In the genomic region with DNA sequence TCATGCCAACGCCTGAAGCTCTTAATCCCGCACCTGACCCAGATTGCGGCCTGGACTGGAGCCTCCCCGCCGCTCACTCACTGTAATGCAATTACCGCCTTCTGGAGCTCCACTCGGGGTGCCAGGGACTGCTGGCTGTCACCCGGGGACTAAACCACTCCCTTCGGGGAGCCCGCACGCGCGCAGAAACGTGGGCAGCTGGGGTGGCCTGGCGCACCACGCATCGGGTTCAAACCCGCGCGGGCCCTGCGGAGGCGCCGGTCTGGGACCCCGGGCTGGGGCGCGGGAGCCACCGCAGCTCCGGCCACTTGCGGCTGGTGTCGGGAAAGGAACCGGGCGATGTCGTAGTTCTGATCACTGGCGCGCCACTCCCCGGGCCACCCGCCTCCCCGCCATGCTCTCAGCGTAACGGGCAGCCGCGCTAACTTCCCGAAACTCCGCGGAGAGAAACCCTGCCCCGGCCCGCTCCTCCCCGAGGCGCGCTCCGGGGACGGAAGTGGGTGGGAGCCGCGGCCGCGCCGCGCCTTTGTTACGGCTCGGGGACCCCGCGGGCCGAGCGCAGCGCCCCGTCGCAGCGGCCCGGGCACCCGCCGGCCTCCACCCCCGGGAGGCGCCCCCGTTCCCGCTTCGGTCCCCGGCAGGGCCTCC, we compare ENCODE assay signal across 7 cellular contexts.
DNase-seq lines count a peak whose midpoint lies in the region; ATAC-seq and TF ChIP-seq lines count a peak whose summit lies in the region.

No MANE protein-coding gene starts in this region.

- peaks cover 33% of the 10 kb centered on the region for H3K4me1 Mint-ChIP-seq in activated T-cell treated with anti-CD3 and anti-CD28 coated beads, Interleukin-2, amount 50 U/mL, for 72 hours (ENCODE audit: low read depth)

- TF ChIP-seq CTCF in fibroblast of mammary gland (conservative IDR thresholded peaks at IDR 0.05; ENCODE audit: control insufficient read depth, insufficient read depth, low read depth, low read length): no peak
- TF ChIP-seq CTCF in neural cell (IDR thresholded peaks at IDR 0.05; ENCODE audit: poor library complexity, severe bottlenecking): no peak

- ATAC-seq in GM18517 (IDR thresholded peaks at IDR 0.05; ENCODE audit: unreplicated experiment) (peak; percentile 50), HG02678 (IDR thresholded peaks at IDR 0.05; ENCODE audit: unreplicated experiment) (peak; percentile 60)
- ATAC-seq in activated T-cell treated with anti-CD3 and anti-CD28 coated beads, Interleukin-2, amount 50 U/mL, for 72 hours (replicated peaks in 1 of 2): peak; percentile 61 to 67

- peak overlapping the region; percentile 60 for H3K4me2 ChIP-seq in neural cell (ENCODE audit: low read length)

- peaks cover 3% of the 10 kb centered on the region for H3K27me3 ChIP-seq in neural cell (ENCODE audit: insufficient read depth, low read depth, low read length)
- peaks cover 20% of the 10 kb centered on the region for H3K27me3 ChIP-seq in thymus (ENCODE audit: control insufficient read depth, insufficient read depth)

- H3F3A ChIP-seq in neural cell (ENCODE audit: insufficient read depth, low read length, poor library complexity, severe bottlenecking): peaks cover 10% of the 10 kb centered on the region

- no peaks in the 10 kb centered on the region for H3K9me3 Mint-ChIP-seq in activated T-cell treated with anti-CD3 and anti-CD28 coated beads, Interleukin-2, amount 50 U/mL, for 72 hours

- peaks cover 17% of the 10 kb centered on the region for H3K4me1 ChIP-seq in thymus (ENCODE audit: control insufficient read depth, insufficient read depth, low read length)

- H3K9me2 ChIP-seq in neural cell (ENCODE audit: insufficient read depth, low read length): no peaks in the 10 kb centered on the region

- peak; percentile 42 for DNase-seq in NCI-H774 (lab: John Stamatoyannopoulos, UW)
- peak; percentile 62 to 67 for DNase-seq in activated T-cell treated with anti-CD3 and anti-CD28 coated beads, Interleukin-2, amount 50 U/mL, for 72 hours
- no peak for DNase-seq in fibroblast of mammary gland (ENCODE audit: low read depth)

- no peaks in the 10 kb centered on the region for H3K9me3 ChIP-seq in neural cell (ENCODE audit: low read length)
- peaks cover 1% of the 10 kb centered on the region for H3K9me3 ChIP-seq in thymus (ENCODE audit: control insufficient read depth)

- H3K79me2 ChIP-seq in neural cell (replicated peaks; ENCODE audit: insufficient read depth, low read length): peaks cover 47% of the 10 kb centered on the region

- no peaks in the 10 kb centered on the region for H3K36me3 ChIP-seq in neural cell (ENCODE audit: insufficient read depth, low read length)
- no peaks in the 10 kb centered on the region for H3K36me3 ChIP-seq in thymus (ENCODE audit: control insufficient read depth, insufficient read depth)

- peak overlapping the region; percentile 42 for H3K27ac ChIP-seq in neural cell (ENCODE audit: low read length)
- peak overlapping the region; percentile 48 for H3K27ac ChIP-seq in thymus (ENCODE audit: low read depth)

- H2AFZ ChIP-seq in neural cell (ENCODE audit: low read depth, low read length): peak overlapping the region; percentile 73

- WGBS in thymus: 1% methylated on average over 77 of the region's 77 CpGs

- H3K9ac ChIP-seq in neural cell (ENCODE audit: low read length): peak overlapping the region; percentile 75

- H3K4me3 Mint-ChIP-seq in activated T-cell treated with anti-CD3 and anti-CD28 coated beads, Interleukin-2, amount 50 U/mL, for 72 hours: peak overlapping the region; percentile 85 to 89

- peaks cover 24% of the 10 kb centered on the region for H3K27me3 Mint-ChIP-seq in activated T-cell treated with anti-CD3 and anti-CD28 coated beads, Interleukin-2, amount 50 U/mL, for 72 hours (ENCODE audit: low read depth)

- TF ChIP-seq RAD21 in neural cell (conservative IDR thresholded peaks at IDR 0.05): no peak

- no peak overlapping the region for H3K27ac Mint-ChIP-seq in activated T-cell treated with anti-CD3 and anti-CD28 coated beads, Interleukin-2, amount 50 U/mL, for 72 hours

- H3K4me3 ChIP-seq in fibroblast of mammary gland (ENCODE audit: control insufficient read depth, low read depth, low read length) (peak overlapping the region; percentile 66), neural cell (ENCODE audit: low read length) (peak overlapping the region; percentile 95), thymus (ENCODE audit: low read length) (peak overlapping the region; percentile 92)

- H3K36me3 Mint-ChIP-seq in activated T-cell treated with anti-CD3 and anti-CD28 coated beads, Interleukin-2, amount 50 U/mL, for 72 hours (ENCODE audit: insufficient read depth in 2 of 2): peaks cover 0 to under 1% of the 10 kb centered on the region in 2 donors

- no peak for TF ChIP-seq EP300 in neural cell (conservative IDR thresholded peaks at IDR 0.05; ENCODE audit: poor library complexity, severe bottlenecking)

- H4K20me1 ChIP-seq in neural cell (ENCODE audit: insufficient read depth): no peaks in the 10 kb centered on the region

TF ChIP-seq in neural cell, 6 proteins besides CTCF, POLR2A, EP300 and RAD21:
- TF ChIP-seq POLR2AphosphoS5 (IDR thresholded peaks at IDR 0.05) (no peak), REST (IDR thresholded peaks at IDR 0.05; ENCODE audit: borderline replicate concordance) (no peak), EZH2 (IDR thresholded peaks at IDR 0.05; ENCODE audit: borderline replicate concordance, insufficient read depth, low read length, poor library complexity, severe bottlenecking) (no peak), TAF1 (IDR thresholded peaks at IDR 0.05; ENCODE audit: low read depth) (no peak), MXI1 (conservative IDR thresholded peaks at IDR 0.05; ENCODE audit: poor library complexity, severe bottlenecking) (peak; percentile 65), SMC3 (conservative IDR thresholded peaks at IDR 0.05; ENCODE audit: poor library complexity) (no peak)
